Comparison of ENCODE assay signal across 9 cellular contexts in the genomic region with DNA sequence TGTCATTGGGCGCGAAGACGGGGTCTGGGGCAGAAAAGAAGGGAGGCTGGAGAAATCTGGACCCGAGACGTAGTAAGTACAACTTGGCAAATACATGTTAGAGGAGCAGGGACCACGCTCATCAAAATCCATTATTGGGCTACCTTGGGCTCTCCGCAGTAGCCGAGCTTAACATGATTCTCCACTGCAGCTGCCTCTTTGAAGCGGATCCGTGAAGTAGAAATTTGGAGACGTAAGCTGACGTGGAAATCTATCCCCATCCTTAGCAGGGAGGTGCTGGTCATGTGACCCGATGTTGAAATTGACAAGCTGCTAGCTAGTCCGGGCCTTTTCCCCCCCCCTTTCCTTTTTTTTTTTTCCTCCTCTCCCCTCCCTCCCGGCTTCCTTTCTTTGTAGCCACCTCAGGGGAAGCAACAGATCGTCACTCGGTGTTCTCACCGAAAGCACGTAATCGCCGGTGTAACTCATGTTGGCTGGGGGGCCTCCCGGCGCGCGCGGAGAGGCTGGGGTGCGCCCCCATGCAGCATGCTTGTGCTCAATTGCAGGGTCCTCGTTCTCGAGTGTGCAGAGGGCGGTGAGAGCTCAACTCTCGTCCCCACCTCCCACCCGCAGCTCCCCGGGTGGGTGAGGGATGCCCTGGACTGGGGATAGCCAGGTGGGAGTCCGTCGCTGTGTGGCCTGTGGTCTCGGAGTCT. TPM values are rescaled to one million over a fixed set of nuclear protein-coding genes. Genes with fewer than 3 reads are reported as not detected.
A peak's percentile ranks its signal among the peaks of the same experiment; 100 is the strongest.
DNase-seq lines count a peak whose midpoint lies in the region; ATAC-seq and TF ChIP-seq lines count a peak whose summit lies in the region.
"Had no signal": no experiment of that assay in that cellular context is flagged by ENCODE, and none has a peak within 500 bp of the region (broad histone marks: within the 10 kb centered on the region; RNA-seq: fewer than 3 reads in every experiment).

A gene (minus strand): TSS at position 220 of the 695 bp plus-strand sequence. CDS start 88 bp downstream, at position 132.

- DNase-seq in NCI-H748 (lab: John Stamatoyannopoulos, UW; ENCODE audit: unreplicated experiment) (peak; percentile 64), NCI-H748 treated with DMSO at 0.1 percent for 48 hours (lab: John Stamatoyannopoulos, UW) (no peak), NCI-H2171 treated with DMSO at 0.1 percent for 48 hours (lab: John Stamatoyannopoulos, UW) (peak; percentile 83), choroid plexus epithelial cell (ENCODE audit: low read depth) (no peak), neural crest cell (ENCODE audit: low read depth, low spot score) (no peak), NCI-H524 treated with DMSO at 0.1 percent for 48 hours (lab: John Stamatoyannopoulos, UW) (no peak), NK-92 (lab: John Stamatoyannopoulos, UW; ENCODE audit: unreplicated experiment) (no peak)
- DNase-seq: DND-41 had no signal

- TF ChIP-seq CTCF in choroid plexus epithelial cell (conservative IDR thresholded peaks at IDR 0.05; ENCODE audit: low read depth, low read length) = no peak
- TF ChIP-seq CTCF in neural crest cell (conservative IDR thresholded peaks at IDR 0.05) = no peak

- peak within 1 kb of the TSS; percentile 67 for H3K4me3 Mint-ChIP-seq in neural crest cell

- ATAC-seq in HG02981 (IDR thresholded peaks at IDR 0.05; ENCODE audit: unreplicated experiment) = no peak

- H3K9me3 Mint-ChIP-seq in neural crest cell = no peaks in the 10 kb centered on the region

- H3K4me1 Mint-ChIP-seq in neural crest cell = peaks cover 10% of the 10 kb centered on the region

- H3K27ac Mint-ChIP-seq in neural crest cell (ENCODE audit: unreplicated experiment) = no peak within 1 kb of the TSS

- H3K36me3 Mint-ChIP-seq in neural crest cell (ENCODE audit: low read depth) = peaks cover 5% of the 10 kb centered on the region

- H3K4me3 ChIP-seq in choroid plexus epithelial cell (ENCODE audit: low read depth, low read length) = peak within 1 kb of the TSS; percentile 14

- peaks cover 100% of the 10 kb centered on the region for H3K27me3 Mint-ChIP-seq in neural crest cell (ENCODE audit: low read depth)

RNA-seq across cellular contexts. Expression of the gene that starts here (rescaled TPM):
- total RNA-seq in neural crest cell = not detected in 2 replicates

Comparison
In these comparisons a context has a peak if more than half of its experiments do, and no peak if none do; other contexts are left out.
1. DNase-seq: peak in NCI-H748 (single experiment) and NCI-H2171 treated with DMSO at 0.1 percent for 48 hours (single experiment); none in NCI-H748 treated with DMSO at 0.1 percent for 48 hours (single experiment), choroid plexus epithelial cell (single experiment), neural crest cell (single experiment), NCI-H524 treated with DMSO at 0.1 percent for 48 hours (single experiment) and NK-92 (single experiment).